In the genomic region with DNA sequence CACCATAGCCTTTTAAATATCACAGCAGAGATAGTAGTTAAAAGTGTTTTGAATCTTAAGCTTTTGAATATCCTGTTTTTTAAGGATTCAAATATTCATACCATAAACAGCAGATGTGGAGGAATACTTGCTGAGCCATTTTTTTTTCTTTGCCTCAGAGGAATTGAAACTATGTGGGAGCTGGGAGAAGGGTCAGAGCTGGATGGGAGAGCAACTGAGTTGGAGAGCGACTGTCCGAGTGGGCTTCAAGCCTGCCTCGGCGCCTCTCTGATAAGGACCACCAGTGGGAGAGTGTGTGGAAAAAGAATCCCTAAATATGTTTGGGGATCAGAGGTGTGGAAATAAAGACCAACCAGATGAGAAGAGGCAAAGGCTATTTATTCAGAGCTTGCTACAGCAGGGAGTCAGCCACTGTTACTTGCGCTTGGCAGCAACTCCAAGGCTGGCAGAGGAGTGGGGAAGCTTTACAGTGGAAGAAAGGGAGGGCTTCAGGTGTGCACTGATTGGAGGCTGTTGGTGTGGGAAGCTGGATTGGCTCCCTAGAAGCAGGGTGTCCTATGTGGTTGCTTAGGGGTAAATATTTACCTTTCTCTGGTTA, we compare ENCODE assay signal across 18 cellular contexts. TPM values are rescaled to one million over a fixed set of nuclear protein-coding genes. Genes with fewer than 3 reads are reported as not detected.
DNase-seq lines count a peak whose midpoint lies in the region; ATAC-seq and TF ChIP-seq lines count a peak whose summit lies in the region.
"Had no signal": no experiment of that assay in that cellular context is flagged by ENCODE, and none has a peak within 500 bp of the region (broad histone marks: within the 10 kb centered on the region; RNA-seq: fewer than 3 reads in every experiment).

No MANE protein-coding gene starts in this region.

- TF ChIP-seq CTCF in cardiac muscle cell (IDR thresholded peaks at IDR 0.05; ENCODE audit: low read depth, low read length) = no peak

- ATAC-seq in left ventricle myocardium superior = no peak
- ATAC-seq in stimulated activated memory B cell treated with anti-CD40 and anti-IgM and Interleukin-4, amounts not matched to agents 10 μg/mL and 1 μg/mL and 100 μg/mL, for 72 hours = no peak
- ATAC-seq in HG03354 (IDR thresholded peaks at IDR 0.05; ENCODE audit: poor library complexity, severe bottlenecking, unreplicated experiment) = no peak

- H3K27me3 Mint-ChIP-seq in stimulated activated memory B cell treated with anti-CD40 and anti-IgM and Interleukin-4, amounts not matched to agents 10 μg/mL and 1 μg/mL and 100 μg/mL, for 72 hours = peaks cover 54% of the 10 kb centered on the region

- intact Hi-C loops in left ventricle myocardium superior (cut with micrococcal nuclease) = no loop called here

- H3K9me3 Mint-ChIP-seq in stimulated activated memory B cell treated with anti-CD40 and anti-IgM and Interleukin-4, amounts not matched to agents 10 μg/mL and 1 μg/mL and 100 μg/mL, for 72 hours = no peaks in the 10 kb centered on the region
- H3K9me3 Mint-ChIP-seq: memory B cell; T-helper 1 cell treated with Interleukin-12 subunit alpha and Interleukin-12 subunit beta and Interleukin-4 antibody, amounts not matched to agents 30 μg/mL and 1 μg/mL, for 36 hours had no signal

- H3K4me3 Mint-ChIP-seq in stimulated activated memory B cell treated with anti-CD40 and anti-IgM and Interleukin-4, amounts not matched to agents 10 μg/mL and 1 μg/mL and 100 μg/mL, for 72 hours = no peak overlapping the region
- H3K4me3 Mint-ChIP-seq: memory B cell; T-helper 1 cell treated with Interleukin-12 subunit alpha and Interleukin-12 subunit beta and Interleukin-4 antibody, amounts not matched to agents 30 μg/mL and 1 μg/mL, for 36 hours had no signal

- H3K9ac ChIP-seq in NT2/D1 (ENCODE audit: insufficient read length, low read depth) (peak overlapping the region; percentile 50), iPS-20b (ENCODE audit: low read depth, low read length) (peak overlapping the region; percentile 5; the same call in 1 of the 2 replicates)

- H3K36me3 Mint-ChIP-seq in stimulated activated memory B cell treated with anti-CD40 and anti-IgM and Interleukin-4, amounts not matched to agents 10 μg/mL and 1 μg/mL and 100 μg/mL, for 72 hours = no peaks in the 10 kb centered on the region
- H3K36me3 Mint-ChIP-seq: memory B cell had no signal

- H3K4me1 ChIP-seq in cardiac muscle cell (ENCODE audit: low read depth) (no peaks in the 10 kb centered on the region), NT2/D1 (ENCODE audit: insufficient read depth, insufficient read length) (peaks cover 6% of the 10 kb centered on the region), iPS-20b (ENCODE audit: insufficient read depth, low read length) (peaks cover 21% of the 10 kb centered on the region)

- no peak overlapping the region for H3K27ac Mint-ChIP-seq in stimulated activated memory B cell treated with anti-CD40 and anti-IgM and Interleukin-4, amounts not matched to agents 10 μg/mL and 1 μg/mL and 100 μg/mL, for 72 hours
- H3K27ac Mint-ChIP-seq: memory B cell; T-helper 1 cell treated with Interleukin-12 subunit alpha and Interleukin-12 subunit beta and Interleukin-4 antibody, amounts not matched to agents 30 μg/mL and 1 μg/mL, for 36 hours had no signal

- H3K4me1 Mint-ChIP-seq in stimulated activated memory B cell treated with anti-CD40 and anti-IgM and Interleukin-4, amounts not matched to agents 10 μg/mL and 1 μg/mL and 100 μg/mL, for 72 hours = no peaks in the 10 kb centered on the region
- H3K4me1 Mint-ChIP-seq: memory B cell had no signal

- no peaks in the 10 kb centered on the region for H3K27me3 ChIP-seq in cardiac muscle cell
- H3K27me3 ChIP-seq in NT2/D1 (ENCODE audit: insufficient read depth, insufficient read length) = no peaks in the 10 kb centered on the region
- H3K27me3 ChIP-seq in iPS-20b (ENCODE audit: insufficient read depth, low read length) = no peaks in the 10 kb centered on the region
- H3K27me3 ChIP-seq: ovary had no signal

- DNase-seq in cardiac muscle cell (ENCODE audit: low read depth in 1 of 2, low spot score in 1 of 2) (peak; percentile 11 to 26), left ventricle myocardium superior (no peak), NT2/D1 (ENCODE audit: low read depth, low spot score) (no peak), islet precursor cell (no peak), EL (no peak)
- DNase-seq: activated CD4-positive, alpha-beta T cell treated with anti-CD3 and anti-CD28 coated beads for 4 hours; activated T-cell treated with anti-CD3 and anti-CD28 coated beads, Interleukin-2, amount 50 U/mL, for 48 hours; AML-193; amniotic stem cell; DMS53; HCEC 1CT; ovary had no signal

- no peaks in the 10 kb centered on the region for H3K36me3 ChIP-seq in cardiac muscle cell
- H3K36me3 ChIP-seq in NT2/D1 (ENCODE audit: insufficient read depth, insufficient read length, low read length) = no peaks in the 10 kb centered on the region
- H3K36me3 ChIP-seq in iPS-20b (ENCODE audit: insufficient read depth, low read depth, low read length) = no peaks in the 10 kb centered on the region
- H3K36me3 ChIP-seq: ovary had no signal

- no peak overlapping the region for H3K27ac ChIP-seq in cardiac muscle cell
- no peak overlapping the region for H3K27ac ChIP-seq in iPS-20b (ENCODE audit: low read length)
- H3K27ac ChIP-seq: ovary, RWPE1 had no signal

- no peak overlapping the region for H3K4me3 ChIP-seq in cardiac muscle cell
- no peak overlapping the region for H3K4me3 ChIP-seq in NT2/D1 (ENCODE audit: insufficient read length, low read depth)
- H3K4me3 ChIP-seq in iPS-20b (ENCODE audit: low read length) = no peak overlapping the region
- H3K4me3 ChIP-seq: ovary had no signal

- no peaks in the 10 kb centered on the region for H3K9me3 ChIP-seq in cardiac muscle cell (ENCODE audit: low read depth)
- no peaks in the 10 kb centered on the region for H3K9me3 ChIP-seq in NT2/D1 (ENCODE audit: insufficient read depth, low read length)
- H3K9me3 ChIP-seq in iPS-20b (ENCODE audit: insufficient read depth, low read depth, low read length) = no peaks in the 10 kb centered on the region
- H3K9me3 ChIP-seq: ovary had no signal

RNA-seq across cellular contexts. Expression of a gene that starts 34.3 kb away (rescaled TPM):
- 13.8 and 20.2 TPM in 2 replicates for total RNA-seq in cardiac muscle cell
- 44.7 and 51.6 TPM in 2 replicates for polyA plus RNA-seq in cardiac muscle cell
- 30.8 TPM for total RNA-seq in left ventricle myocardium superior

Comparison
In these comparisons a context has a peak if more than half of its experiments do, and no peak if none do; other contexts are left out.
1. DNase-seq: peak in cardiac muscle cell (2 of 2); none in left ventricle myocardium superior (single experiment), NT2/D1 (single experiment), islet precursor cell (single experiment) and EL (single experiment).